Comparison of ENCODE assay signal across 1 cellular context in the genomic region with DNA sequence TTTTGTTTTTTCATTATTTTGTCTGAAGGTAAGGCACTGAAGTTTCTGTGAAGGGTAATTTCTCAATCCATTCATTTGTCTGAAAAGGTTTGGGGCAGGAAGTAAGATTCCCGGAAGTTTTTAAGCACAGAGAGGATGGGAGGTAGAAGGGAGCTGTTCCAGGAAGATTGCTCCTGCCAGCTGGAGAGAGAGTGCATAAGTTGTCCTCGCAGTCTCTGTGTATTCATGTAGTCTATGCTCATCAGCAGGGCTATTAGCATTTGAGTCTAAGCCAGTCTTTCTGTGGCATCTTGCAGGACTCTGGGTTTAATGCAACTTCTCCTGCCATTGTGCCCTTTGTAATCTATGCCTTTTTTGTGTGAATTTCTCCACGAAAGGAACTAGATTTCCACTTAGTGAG.
TF ChIP-seq lines count a peak whose summit lies in the region.

No MANE protein-coding gene starts in this region.

TF ChIP-seq in A549, 52 proteins besides CTCF, POLR2A, EP300 and RAD21 (continued from another document):
- TF ChIP-seq, protein P1, sequence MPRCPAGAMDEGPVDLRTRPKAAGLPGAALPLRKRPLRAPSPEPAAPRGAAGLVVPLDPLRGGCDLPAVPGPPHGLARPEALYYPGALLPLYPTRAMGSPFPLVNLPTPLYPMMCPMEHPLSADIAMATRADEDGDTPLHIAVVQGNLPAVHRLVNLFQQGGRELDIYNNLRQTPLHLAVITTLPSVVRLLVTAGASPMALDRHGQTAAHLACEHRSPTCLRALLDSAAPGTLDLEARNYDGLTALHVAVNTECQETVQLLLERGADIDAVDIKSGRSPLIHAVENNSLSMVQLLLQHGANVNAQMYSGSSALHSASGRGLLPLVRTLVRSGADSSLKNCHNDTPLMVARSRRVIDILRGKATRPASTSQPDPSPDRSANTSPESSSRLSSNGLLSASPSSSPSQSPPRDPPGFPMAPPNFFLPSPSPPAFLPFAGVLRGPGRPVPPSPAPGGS (IDR thresholded peaks at IDR 0.05), result no peak
- TF ChIP-seq NPAS2 (CRISPR knock-in tag; IDR thresholded peaks at IDR 0.05; ENCODE audit: borderline replicate concordance) (no peak), CBX2 (IDR thresholded peaks at IDR 0.05; ENCODE audit: borderline replicate concordance, low read depth) (no peak), TFCP2L1 (CRISPR knock-in tag; IDR thresholded peaks at IDR 0.05) (no peak), NR3C1 (IDR thresholded peaks at IDR 0.05) (no peak), RFX5 (IDR thresholded peaks at IDR 0.05) (no peak), HOXA7 (CRISPR knock-in tag; IDR thresholded peaks at IDR 0.05) (no peak), POLR2AphosphoS2 (conservative IDR thresholded peaks at IDR 0.05; ENCODE audit: low read length) (no peak), RNF2 (IDR thresholded peaks at IDR 0.05; ENCODE audit: borderline replicate concordance, low read depth) (no peak), BHLHE40 (IDR thresholded peaks at IDR 0.05; ENCODE audit: low read depth, low read length) (no peak), GATA3 (IDR thresholded peaks at IDR 0.05; ENCODE audit: borderline replicate concordance) (no peak), MYC (IDR thresholded peaks at IDR 0.05; ENCODE audit: borderline replicate concordance, low read length) (no peak), ZSCAN20 (CRISPR knock-in tag; IDR thresholded peaks at IDR 0.05) (no peak)
- TF ChIP-seq, protein P2, sequence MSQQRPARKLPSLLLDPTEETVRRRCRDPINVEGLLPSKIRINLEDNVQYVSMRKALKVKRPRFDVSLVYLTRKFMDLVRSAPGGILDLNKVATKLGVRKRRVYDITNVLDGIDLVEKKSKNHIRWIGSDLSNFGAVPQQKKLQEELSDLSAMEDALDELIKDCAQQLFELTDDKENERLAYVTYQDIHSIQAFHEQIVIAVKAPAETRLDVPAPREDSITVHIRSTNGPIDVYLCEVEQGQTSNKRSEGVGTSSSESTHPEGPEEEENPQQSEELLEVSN (IDR thresholded peaks at IDR 0.05; ENCODE audit: borderline replicate concordance, low read depth), result no peak
